13 cellular contexts compared by ENCODE assay signal in genomic region chr9:18438951-18439350, GRCh38. TPM values are rescaled to one million over a fixed set of nuclear protein-coding genes. Genes with fewer than 3 reads are reported as not detected.
DNase-seq lines count a peak whose midpoint lies in the region; TF ChIP-seq lines count a peak whose summit lies in the region.
"Had no signal": no experiment of that assay in that cellular context is flagged by ENCODE, and none has a peak within 500 bp of the region (broad histone marks: within the 10 kb centered on the region; RNA-seq: fewer than 3 reads in every experiment).

No MANE protein-coding gene starts in this region.

- peak overlapping the region in 3 of 8 donors; percentile 16 to 50 (median 35) for H3K4me3 Mint-ChIP-seq in CD4-positive, alpha-beta memory T cell

- peaks cover 0 to 5% (median 0%) of the 10 kb centered on the region in 4 donors for H3K4me1 Mint-ChIP-seq in CD4-positive, alpha-beta memory T cell

- TF ChIP-seq EP300 in esophagus muscularis mucosa (IDR thresholded peaks at IDR 0.05) (no peak), tibial nerve (IDR thresholded peaks at IDR 0.05) (no peak)

- peaks cover 0 to 4% (median 0%) of the 10 kb centered on the region in 8 donors for H3K9me3 Mint-ChIP-seq in CD4-positive, alpha-beta memory T cell

- no peaks in the 10 kb centered on the region for H3K36me3 Mint-ChIP-seq in CD4-positive, alpha-beta memory T cell

- no peak overlapping the region for H3K27ac Mint-ChIP-seq in CD4-positive, alpha-beta memory T cell

- H3K27me3 ChIP-seq in esophagus muscularis mucosa = no peaks in the 10 kb centered on the region
- H3K27me3 ChIP-seq in muscle layer of duodenum (ENCODE audit: low read depth, low read length) = no peaks in the 10 kb centered on the region
- H3K27me3 ChIP-seq in tibial nerve = no peaks in the 10 kb centered on the region
- peaks cover 5% of the 10 kb centered on the region for H3K27me3 ChIP-seq in CD4-positive, alpha-beta memory T cell (ENCODE audit: insufficient read depth, low read length)
- H3K27me3 ChIP-seq in effector memory CD4-positive, alpha-beta T cell (replicated peaks; ENCODE audit: control insufficient read depth, insufficient read depth, low read length, poor library complexity, severe bottlenecking) = peaks cover 4% of the 10 kb centered on the region
- H3K27me3 ChIP-seq: cardiac muscle cell had no signal

- H3K36me3 ChIP-seq in esophagus muscularis mucosa (no peaks in the 10 kb centered on the region), muscle layer of duodenum (ENCODE audit: control insufficient read depth in 1 of 2, insufficient read depth in 2 of 2, low read length in 2 of 2) (no peaks in the 10 kb centered on the region), tibial nerve (no peaks in the 10 kb centered on the region)
- H3K36me3 ChIP-seq in CD4-positive, alpha-beta memory T cell (ENCODE audit: insufficient read depth, low read length) = no peaks in the 10 kb centered on the region
- H3K36me3 ChIP-seq in effector memory CD4-positive, alpha-beta T cell (ENCODE audit: control insufficient read depth, insufficient read depth, low read length) = no peaks in the 10 kb centered on the region
- H3K36me3 ChIP-seq: cardiac muscle cell had no signal

- H3K4me1 ChIP-seq in esophagus muscularis mucosa (peaks cover 15 to 55% (median 48%) of the 10 kb centered on the region in 4 donors), muscle layer of duodenum (ENCODE audit: control insufficient read depth in 1 of 2, insufficient read depth in 2 of 2, low read length in 2 of 2) (peaks cover 0 to 8% of the 10 kb centered on the region in 2 donors), tibial nerve (peaks cover 0 to 30% (median 12%) of the 10 kb centered on the region in 4 donors)
- H3K4me1 ChIP-seq in CD4-positive, alpha-beta memory T cell (ENCODE audit: insufficient read depth, low read length) = no peaks in the 10 kb centered on the region
- H3K4me1 ChIP-seq in effector memory CD4-positive, alpha-beta T cell (ENCODE audit: control insufficient read depth, insufficient read depth, low read length, poor library complexity, severe bottlenecking) = no peaks in the 10 kb centered on the region

- POLR2A ChIA-PET in CD4-positive, alpha-beta memory T cell (lab: Charles Lee; ENCODE audit: partially characterized antibody) = no interaction called here

- CTCF ChIA-PET in CD4-positive, alpha-beta memory T cell (lab: Charles Lee; ENCODE audit: partially characterized antibody) = no interaction called here

- TF ChIP-seq POLR2A in esophagus muscularis mucosa (IDR thresholded peaks at IDR 0.05; ENCODE audit: low read depth) = no peak
- TF ChIP-seq POLR2A in tibial nerve (IDR thresholded peaks at IDR 0.05) = no peak

- no peaks in the 10 kb centered on the region for H3K9me3 ChIP-seq in esophagus muscularis mucosa
- H3K9me3 ChIP-seq in muscle layer of duodenum (ENCODE audit: control insufficient read depth in 1 of 2, low read length in 2 of 2) = no peaks in the 10 kb centered on the region
- no peaks in the 10 kb centered on the region for H3K9me3 ChIP-seq in tibial nerve
- no peaks in the 10 kb centered on the region for H3K9me3 ChIP-seq in CD4-positive, alpha-beta memory T cell (ENCODE audit: control insufficient read depth in 1 of 2, low read length in 2 of 2)
- H3K9me3 ChIP-seq in effector memory CD4-positive, alpha-beta T cell (ENCODE audit: control insufficient read depth, low read length) = no peaks in the 10 kb centered on the region

- H3K4me3 ChIP-seq in esophagus muscularis mucosa (peak overlapping the region; percentile 53 to 59 (median 58)), muscle layer of duodenum (ENCODE audit: low read depth in 1 of 2, low read length in 2 of 2) (peak overlapping the region; percentile 35 to 60), tibial nerve (peak overlapping the region; percentile 32 to 57 (median 44))
- H3K4me3 ChIP-seq in CD4-positive, alpha-beta memory T cell (ENCODE audit: low read length in 2 of 2) = no peak overlapping the region
- no peak overlapping the region for H3K4me3 ChIP-seq in effector memory CD4-positive, alpha-beta T cell (ENCODE audit: insufficient read depth, low read depth, low read length, poor library complexity, severe bottlenecking)
- H3K4me3 ChIP-seq: cardiac muscle cell had no signal

- H3K27ac ChIP-seq in esophagus muscularis mucosa (replicated peaks in 1 of 4) (peak overlapping the region; percentile 79 to 85 (median 81)), muscle layer of duodenum (ENCODE audit: low read length) (no peak overlapping the region), tibial nerve (peak overlapping the region in 1 of 4 donors; percentile 82)
- H3K27ac ChIP-seq in CD4-positive, alpha-beta memory T cell (ENCODE audit: low read depth, low read length) = no peak overlapping the region
- no peak overlapping the region for H3K27ac ChIP-seq in effector memory CD4-positive, alpha-beta T cell (ENCODE audit: insufficient read depth, low read length, poor library complexity, severe bottlenecking)
- H3K27ac ChIP-seq: 22Rv1 had no signal

- 65% methylated on average over 7 of the region's 7 CpGs for WGBS in esophagus muscularis mucosa
- WGBS in tibial nerve, 2 donors = 68 to 69% methylated on average over 7 of the region's 7 CpGs

- DNase-seq in DMS53 (lab: John Stamatoyannopoulos, UW) (peak; percentile 40), DMS53 treated with DMSO at 0.1 percent for 48 hours (lab: John Stamatoyannopoulos, UW; ENCODE audit: unreplicated experiment) (no peak), esophagus muscularis mucosa (ENCODE audit: extremely low spot score) (no peak), tibial nerve (ENCODE audit: low spot score in 2 of 2) (no peak)
- no peak for DNase-seq in CD4-positive, alpha-beta memory T cell
- no peak for DNase-seq in stimulated activated CD4-positive, alpha-beta T cell treated with anti-CD3 and anti-CD28 coated beads, Interleukin-4, amount 100 ng/mL, for 4 hours
- DNase-seq in effector memory CD4-positive, alpha-beta T cell = no peak
- DNase-seq: naive thymus-derived CD8-positive, alpha-beta T cell; NCI-H187; stimulated activated CD4-positive, alpha-beta T cell treated with anti-CD3 and anti-CD28 coated beads, Interleukin-4, amount 100 ng/mL, for 24 hours had no signal

- peaks cover 12 to 25% of the 10 kb centered on the region in 2 donors for H3K27me3 Mint-ChIP-seq in CD4-positive, alpha-beta memory T cell

- intact Hi-C loops in esophagus muscularis mucosa (cut with DNase I) = loop anchor here (10.0 kb wide), 1 partner anchor 426 kb away; no protein-coding TSS in a partner anchor
- intact Hi-C loops in CD4-positive, alpha-beta memory T cell (cut with micrococcal nuclease) = no loop called here

- TF ChIP-seq CTCF in esophagus muscularis mucosa (IDR thresholded peaks at IDR 0.05) = no peak
- no peak for TF ChIP-seq CTCF in tibial nerve (IDR thresholded peaks at IDR 0.05)

RNA-seq across cellular contexts. Expression of gene ADAMTSL1, which starts 35.0 kb away (rescaled TPM):
- total RNA-seq in esophagus muscularis mucosa (100 to 1,000 TPM in 3 of 4 donors, 10 to 100 TPM in 1; 81.7 to 172 (median 145) TPM), tibial nerve (10 to 100 TPM; 11.9 to 27.1 (median 21.3) TPM)
- total RNA-seq in CD4-positive, alpha-beta memory T cell = not detected
- polyA plus RNA-seq in CD4-positive, alpha-beta memory T cell = not detected
- total RNA-seq: naive thymus-derived CD8-positive, alpha-beta T cell had no signal
- polyA plus RNA-seq: naive thymus-derived CD8-positive, alpha-beta T cell had no signal

Comparison
In these comparisons a context has a peak if more than half of its experiments do, and no peak if none do; other contexts are left out.
1. H3K27ac ChIP-seq: peak in esophagus muscularis mucosa (4 of 4); none in muscle layer of duodenum (single experiment), CD4-positive, alpha-beta memory T cell (single experiment) and effector memory CD4-positive, alpha-beta T cell (single experiment).
2. H3K4me3 ChIP-seq: peak in esophagus muscularis mucosa (4 of 4), muscle layer of duodenum (2 of 2) and tibial nerve (4 of 4); none in CD4-positive, alpha-beta memory T cell (0 of 2) and effector memory CD4-positive, alpha-beta T cell (single experiment).
3. RNA of gene ADAMTSL1, which starts 35.0 kb away (total RNA-seq): 81.7 to 172 TPM in esophagus muscularis mucosa and 11.9 to 27.1 TPM in tibial nerve; not detected in CD4-positive, alpha-beta memory T cell; every median in the first group is over 10 times any median in the second.